Comparison of ENCODE assay signal across 15 cellular contexts in genomic region chr14:22748691-22749090, GRCh38. TPM values are rescaled to one million over a fixed set of nuclear protein-coding genes. Genes with fewer than 3 reads are reported as not detected.
DNase-seq lines count a peak whose midpoint lies in the region; ATAC-seq and TF ChIP-seq lines count a peak whose summit lies in the region.
"Had no signal": no experiment of that assay in that cellular context is flagged by ENCODE, and none has a peak within 500 bp of the region (broad histone marks: within the 10 kb centered on the region; RNA-seq: fewer than 3 reads in every experiment).

No MANE protein-coding gene starts in this region.

- H3K27ac ChIP-seq in MM.1S (ENCODE audit: low read length), result peak overlapping the region; percentile 30; the same call in 1 of the 2 replicates
- no peak overlapping the region for H3K27ac ChIP-seq in SU-DHL-6 (ENCODE audit: low read depth, low read length)
- H3K27ac ChIP-seq: 22Rv1, lower lobe of right lung had no signal

- DNase-seq in DMS79 treated with DMSO at 0.1 percent for 48 hours (lab: John Stamatoyannopoulos, UW) (peak; percentile 13), DMS79 (lab: John Stamatoyannopoulos, UW) (no peak), MM.1S (no peak), NCI-H2081 (lab: John Stamatoyannopoulos, UW) (no peak), mucosa of descending colon (no peak)
- no peak for DNase-seq in stimulated activated effector memory CD8-positive, alpha-beta T cell treated with anti-CD3 and anti-CD28 coated beads, Interleukin-12 subunit alpha, Interleukin-12 subunit beta, amount 100 ng/mL, for 72 hours (ENCODE audit: low spot score in 2 of 2)
- DNase-seq: CD8-positive, alpha-beta memory T cell; lower lobe of right lung; NCI-H1105; NCI-H510A treated with DMSO at 0.1 percent for 48 hours; Right ventricle myocardium superior; stimulated activated naive CD8-positive, alpha-beta T cell treated with anti-CD3 and anti-CD28 coated beads, Interleukin-15, amount 100 ng/mL, for 72 hours had no signal

- H2AFZ ChIP-seq in MM.1S (ENCODE audit: low read length) (peak overlapping the region; percentile 64), SU-DHL-6 (ENCODE audit: low read depth, low read length, severe bottlenecking) (peak overlapping the region; percentile 82)

- intact Hi-C loops in mucosa of descending colon (cut with DNase I, micrococcal nuclease), result no loop called here

- H3K9me3 Mint-ChIP-seq in stimulated activated effector memory CD8-positive, alpha-beta T cell treated with anti-CD3 and anti-CD28 coated beads, Interleukin-12 subunit alpha, Interleukin-12 subunit beta, amount 100 ng/mL, for 72 hours, result no peaks in the 10 kb centered on the region
- H3K9me3 Mint-ChIP-seq: stimulated activated naive CD8-positive, alpha-beta T cell treated with anti-CD3 and anti-CD28 coated beads, Interleukin-15, amount 100 ng/mL, for 72 hours had no signal

- no peak for ATAC-seq in stimulated activated effector memory CD8-positive, alpha-beta T cell treated with anti-CD3 and anti-CD28 coated beads, Interleukin-12 subunit alpha, Interleukin-12 subunit beta, amount 100 ng/mL, for 72 hours
- ATAC-seq in GM21528 (IDR thresholded peaks at IDR 0.05; ENCODE audit: low FRiP score, unreplicated experiment) (no peak), mucosa of descending colon (no peak)
- ATAC-seq: lower lobe of right lung; stimulated activated naive CD8-positive, alpha-beta T cell treated with anti-CD3 and anti-CD28 coated beads, Interleukin-15, amount 100 ng/mL, for 72 hours had no signal

- H3K9me2 ChIP-seq in MM.1S (replicated peaks; ENCODE audit: insufficient read depth, low read length), result no peaks in the 10 kb centered on the region
- no peaks in the 10 kb centered on the region for H3K9me2 ChIP-seq in SU-DHL-6 (replicated peaks; ENCODE audit: insufficient read depth, low read length)

- H4K20me1 ChIP-seq in MM.1S (ENCODE audit: insufficient read depth, low read length), result no peaks in the 10 kb centered on the region
- no peaks in the 10 kb centered on the region for H4K20me1 ChIP-seq in SU-DHL-6 (ENCODE audit: low read depth, low read length)

- H3K9ac ChIP-seq in MM.1S (ENCODE audit: low read length), result no peak overlapping the region
- peak overlapping the region; percentile 20; the same call in 1 of the 2 replicates for H3K9ac ChIP-seq in SU-DHL-6 (ENCODE audit: low read length)

- H3K4me1 ChIP-seq in MM.1S (ENCODE audit: low read length) (peaks cover 20% of the 10 kb centered on the region; the same call in 1 of the 2 replicates), mucosa of descending colon (ENCODE audit: low read depth) (no peaks in the 10 kb centered on the region)
- H3K4me1 ChIP-seq: lower lobe of right lung had no signal

- H3K27me3 ChIP-seq in MM.1S (replicated peaks; ENCODE audit: insufficient read depth, low read length), result no peaks in the 10 kb centered on the region
- H3K27me3 ChIP-seq in SU-DHL-6 (ENCODE audit: low read length), result no peaks in the 10 kb centered on the region

- no peaks in the 10 kb centered on the region for H3K36me3 Mint-ChIP-seq in stimulated activated effector memory CD8-positive, alpha-beta T cell treated with anti-CD3 and anti-CD28 coated beads, Interleukin-12 subunit alpha, Interleukin-12 subunit beta, amount 100 ng/mL, for 72 hours
- H3K36me3 Mint-ChIP-seq: CD8-positive, alpha-beta memory T cell had no signal

- H3F3A ChIP-seq in MM.1S (ENCODE audit: insufficient read depth, low read length), result 0 out of 2 replicates have a peak, but pooled peaks cover 5% of the 10 kb centered on the region
- no peaks in the 10 kb centered on the region for H3F3A ChIP-seq in SU-DHL-6 (ENCODE audit: insufficient read depth)

- H3K4me3 Mint-ChIP-seq in stimulated activated effector memory CD8-positive, alpha-beta T cell treated with anti-CD3 and anti-CD28 coated beads, Interleukin-12 subunit alpha, Interleukin-12 subunit beta, amount 100 ng/mL, for 72 hours, result no peak overlapping the region
- H3K4me3 Mint-ChIP-seq: CD8-positive, alpha-beta memory T cell; stimulated activated naive CD8-positive, alpha-beta T cell treated with anti-CD3 and anti-CD28 coated beads, Interleukin-15, amount 100 ng/mL, for 72 hours had no signal

- H3K9me3 ChIP-seq in MM.1S (replicated peaks; ENCODE audit: insufficient read depth, low read length), result no peaks in the 10 kb centered on the region
- H3K9me3 ChIP-seq in SU-DHL-6 (ENCODE audit: insufficient read depth, low read length), result no peaks in the 10 kb centered on the region
- no peaks in the 10 kb centered on the region for H3K9me3 ChIP-seq in mucosa of descending colon
- H3K9me3 ChIP-seq: lower lobe of right lung had no signal

- H3K27ac Mint-ChIP-seq in stimulated activated effector memory CD8-positive, alpha-beta T cell treated with anti-CD3 and anti-CD28 coated beads, Interleukin-12 subunit alpha, Interleukin-12 subunit beta, amount 100 ng/mL, for 72 hours, result peak overlapping the region; percentile 19

- TF ChIP-seq CTCF in MM.1S (IDR thresholded peaks at IDR 0.05; ENCODE audit: low read length) (0 out of 2 replicates have a peak, but pooled peaks have one; percentile 8), SU-DHL-6 (IDR thresholded peaks at IDR 0.05; ENCODE audit: insufficient read depth, low read length, poor library complexity, severe bottlenecking) (no peak), mucosa of descending colon (IDR thresholded peaks at IDR 0.05) (no peak)

- H3K79me2 ChIP-seq in MM.1S (ENCODE audit: low read length) (no peaks in the 10 kb centered on the region), SU-DHL-6 (ENCODE audit: insufficient read depth, low read length) (no peaks in the 10 kb centered on the region)

- no peaks in the 10 kb centered on the region for H3K36me3 ChIP-seq in MM.1S (replicated peaks; ENCODE audit: insufficient read depth, low read length)
- H3K36me3 ChIP-seq in SU-DHL-6 (ENCODE audit: low read length), result no peaks in the 10 kb centered on the region
- no peaks in the 10 kb centered on the region for H3K36me3 ChIP-seq in mucosa of descending colon (ENCODE audit: low read depth)
- H3K36me3 ChIP-seq: lower lobe of right lung had no signal

- peak overlapping the region; percentile 38; the same call in 1 of the 2 replicates for H3K4me2 ChIP-seq in MM.1S (ENCODE audit: low read depth, low read length)
- H3K4me2 ChIP-seq in SU-DHL-6 (ENCODE audit: low read depth, low read length, poor library complexity, severe bottlenecking), result peak overlapping the region; percentile 37

- H3K4me3 ChIP-seq in MM.1S (ENCODE audit: low read length), result no peak overlapping the region
- H3K4me3 ChIP-seq in SU-DHL-6 (ENCODE audit: insufficient read depth, low read length, poor library complexity, severe bottlenecking), result no peak overlapping the region
- H3K4me3 ChIP-seq in mucosa of descending colon, result no peak overlapping the region
- H3K4me3 ChIP-seq: lower lobe of right lung had no signal

- peaks cover 8% of the 10 kb centered on the region for H3K4me1 Mint-ChIP-seq in stimulated activated effector memory CD8-positive, alpha-beta T cell treated with anti-CD3 and anti-CD28 coated beads, Interleukin-12 subunit alpha, Interleukin-12 subunit beta, amount 100 ng/mL, for 72 hours
- H3K4me1 Mint-ChIP-seq: stimulated activated naive CD8-positive, alpha-beta T cell treated with anti-CD3 and anti-CD28 coated beads, Interleukin-15, amount 100 ng/mL, for 72 hours had no signal

RNA-seq across cellular contexts. Expression of gene OXA1L, which starts 17.8 kb away (rescaled TPM):
- 100 to 1,000 TPM in 2 of 3 donors, 10 to 100 TPM in 1; 97.1 to 137 (median 115) TPM for total RNA-seq in mucosa of descending colon
